In the genomic region with DNA sequence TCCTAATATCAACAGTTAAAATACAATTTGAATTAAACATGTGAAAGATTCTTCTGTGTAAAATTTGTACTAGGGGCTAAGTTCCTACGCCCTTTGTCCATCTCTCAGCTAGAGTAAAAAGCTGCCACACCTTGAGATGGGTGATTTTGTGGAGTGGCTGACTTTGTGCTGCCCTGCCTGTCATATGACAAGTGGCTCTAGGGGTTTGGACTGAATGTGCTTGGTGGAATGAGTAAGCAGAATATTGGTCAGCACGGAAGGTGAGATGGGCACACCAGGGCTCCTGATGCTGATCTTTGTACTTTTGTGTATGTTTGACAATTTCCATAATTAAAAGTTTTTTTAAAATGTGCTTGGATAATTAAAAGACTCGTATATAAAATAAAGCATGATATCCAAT, we compare ENCODE assay signal across 15 cellular contexts.
DNase-seq lines count a peak whose midpoint lies in the region; ATAC-seq and TF ChIP-seq lines count a peak whose summit lies in the region.
"Had no signal": no experiment of that assay in that cellular context is flagged by ENCODE, and none has a peak within 500 bp of the region (broad histone marks: within the 10 kb centered on the region; RNA-seq: fewer than 3 reads in every experiment).

No MANE protein-coding gene starts in this region.

- H3K27ac Mint-ChIP-seq in Caco-2 (ENCODE audit: unreplicated experiment): peak overlapping the region; percentile 82

- no TSS peak for BruUV-seq in Caco-2 (replicated peaks; lab: Mats Ljungman, UMichigan)

- TF ChIP-seq POLR2A in esophagus muscularis mucosa (IDR thresholded peaks at IDR 0.05; ENCODE audit: low read depth): no peak

- no peak overlapping the region for H3K4me3 ChIP-seq in Caco-2 (ENCODE audit: low read depth, low read length)
- H3K4me3 ChIP-seq in esophagus muscularis mucosa: no peak overlapping the region

- no peak for ATAC-seq in HG02759 (IDR thresholded peaks at IDR 0.05; ENCODE audit: unreplicated experiment)

- H3K4me1 ChIP-seq in Caco-2 (peaks cover 18% of the 10 kb centered on the region), esophagus muscularis mucosa (peaks cover 0 to 16% (median 6%) of the 10 kb centered on the region in 4 donors)

- peaks cover 13% of the 10 kb centered on the region for H3K4me1 Mint-ChIP-seq in Caco-2 (ENCODE audit: low read depth, unreplicated experiment)

- H3K4me3 Mint-ChIP-seq in Caco-2 (ENCODE audit: unreplicated experiment): no peak overlapping the region

- no peaks in the 10 kb centered on the region for H3K27me3 ChIP-seq in Caco-2 (replicated peaks; ENCODE audit: control insufficient read depth, insufficient read depth, low read length)
- H3K27me3 ChIP-seq in esophagus muscularis mucosa: no peaks in the 10 kb centered on the region

- H3K9me3 ChIP-seq in Caco-2: peaks cover 2% of the 10 kb centered on the region; the same call in 1 of the 2 replicates
- H3K9me3 ChIP-seq in esophagus muscularis mucosa: peaks cover 0 to 7% (median 6%) of the 10 kb centered on the region in 4 donors

- H3K36me3 Mint-ChIP-seq in Caco-2 (ENCODE audit: insufficient read depth, unreplicated experiment): no peaks in the 10 kb centered on the region

- H3K27me3 Mint-ChIP-seq in Caco-2 (ENCODE audit: insufficient read depth, unreplicated experiment): no peaks in the 10 kb centered on the region

- 74% methylated on average over 3 of the region's 3 CpGs for WGBS in esophagus muscularis mucosa

- CTCF ChIA-PET in Caco-2 (lab: Charles Lee): no interaction called here

- intact Hi-C loops in Caco-2 (cut with micrococcal nuclease; ENCODE audit: unreplicated experiment): loop anchor here (5.0 to 10.0 kb wide), 2 partner anchors 62 to 130 kb away; a partner anchor contains a TSS
- intact Hi-C loops in esophagus muscularis mucosa (cut with DNase I): no loop called here

- H3K27ac ChIP-seq in esophagus muscularis mucosa (replicated peaks in 1 of 4): peak overlapping the region in 3 of 4 donors; percentile 38 to 70 (median 63)

- DNase-seq in Caco-2: no peak
- DNase-seq in M059J (ENCODE audit: low read depth): peak; percentile 48
- no peak for DNase-seq in esophagus muscularis mucosa (ENCODE audit: extremely low spot score)
- peak; percentile 46 for DNase-seq in myocyte (ENCODE audit: low read depth)
- DNase-seq in NCI-H2107 (lab: John Stamatoyannopoulos, UW): no peak
- DNase-seq in effector CD4-positive, alpha-beta T cell: no peak
- no peak for DNase-seq in islet precursor cell
- DNase-seq: activated CD4-positive, alpha-beta T cell treated with anti-CD3 and anti-CD28 coated beads for 4 hours; hippocampal formation; NCI-H1105; NCI-H2081 treated with DMSO at 0.1 percent for 48 hours; NCI-H526 treated with DMSO at 0.1 percent for 48 hours; nucleus accumbens; OCI-M1 had no signal

- TF ChIP-seq CTCF in Caco-2 (IDR thresholded peaks at IDR 0.05; ENCODE audit: insufficient read depth in 1 of 2, low read depth in 1 of 2, low read length in 1 of 2, severe bottlenecking in 1 of 2, unreplicated experiment in 1 of 2): no peak
- no peak for TF ChIP-seq CTCF in esophagus muscularis mucosa (IDR thresholded peaks at IDR 0.05)

- POLR2A ChIA-PET in Caco-2 (lab: Charles Lee): no interaction called here

- H3K9me3 Mint-ChIP-seq in Caco-2 (ENCODE audit: unreplicated experiment): peaks cover 10% of the 10 kb centered on the region

- TF ChIP-seq EP300 in esophagus muscularis mucosa (IDR thresholded peaks at IDR 0.05): no peak

- H3K36me3 ChIP-seq in Caco-2 (ENCODE audit: control insufficient read depth, insufficient read depth, low read length) (no peaks in the 10 kb centered on the region), esophagus muscularis mucosa (no peaks in the 10 kb centered on the region)

Comparison
In these comparisons a context has a peak if more than half of its experiments do, and no peak if none do; other contexts are left out.
1. DNase-seq: peak in M059J (single experiment) and myocyte (single experiment); none in Caco-2 (0 of 2), esophagus muscularis mucosa (single experiment), NCI-H2107 (single experiment), effector CD4-positive, alpha-beta T cell (single experiment) and islet precursor cell (single experiment).